ENCODE assay signal across 12 cellular contexts in the genomic region with DNA sequence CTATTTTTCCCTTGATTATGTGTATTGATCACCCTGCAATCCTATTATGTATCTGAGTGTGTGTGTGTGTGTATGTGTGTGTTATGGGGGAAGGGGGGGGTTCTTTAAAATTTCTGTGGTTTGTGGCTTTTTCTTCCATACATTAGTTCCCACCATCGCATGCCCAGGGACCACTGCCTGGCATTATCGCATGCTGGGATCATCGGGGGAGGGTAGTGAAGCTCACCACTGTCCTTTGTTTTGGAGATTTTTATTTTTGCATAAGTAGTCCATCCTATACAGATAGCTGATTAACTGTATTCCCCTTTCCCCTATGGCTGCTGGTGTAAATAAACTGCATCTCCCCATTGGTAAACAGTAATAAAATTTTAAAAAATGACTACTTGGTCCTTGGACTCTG. TPM values are rescaled to one million over a fixed set of nuclear protein-coding genes. Genes with fewer than 3 reads are reported as not detected.
DNase-seq lines count a peak whose midpoint lies in the region; FAIRE-seq and TF ChIP-seq lines count a peak whose summit lies in the region.
"Had no signal": no experiment of that assay in that cellular context is flagged by ENCODE, and none has a peak within 500 bp of the region (broad histone marks: within the 10 kb centered on the region; RNA-seq: fewer than 3 reads in every experiment).

No MANE protein-coding gene starts in this region.

- peaks cover 5% of the 10 kb centered on the region for H3K27me3 Mint-ChIP-seq in neural progenitor cell (ENCODE audit: insufficient read depth, low read depth)

- peak overlapping the region; percentile 73; the same call in 1 of the 2 replicates for H3K4me2 ChIP-seq in DOHH2 (ENCODE audit: low read length)
- H3K4me2 ChIP-seq in OCI-LY1 (ENCODE audit: low read length) = peak overlapping the region; percentile 91; the same call in 1 of the 2 replicates
- H3K4me2 ChIP-seq in H1 (ENCODE audit: insufficient read depth in 1 of 2, low read depth in 2 of 2, low read length in 2 of 2) = peak overlapping the region; percentile 87 to 98
- peak overlapping the region; percentile 88 for H3K4me2 ChIP-seq in neural progenitor cell

- H4K5ac ChIP-seq in H1 (ENCODE audit: insufficient read length, low read depth, low read length) = no peak overlapping the region

- peaks cover 13% of the 10 kb centered on the region for H3F3A ChIP-seq in DOHH2 (ENCODE audit: control insufficient read depth, insufficient read depth)
- 0 out of 2 replicates have a peak, but pooled peaks cover 4% of the 10 kb centered on the region for H3F3A ChIP-seq in OCI-LY1 (ENCODE audit: insufficient read depth, low read length)
- H3F3A ChIP-seq in neural progenitor cell (ENCODE audit: low read depth) = peaks cover 11% of the 10 kb centered on the region

- H2BK12ac ChIP-seq in H1 (ENCODE audit: low read depth, low read length) = no peak overlapping the region

- DNase-seq in H1 (ENCODE audit: low read depth in 1 of 2, low spot score in 2 of 2) = no peak
- DNase-seq in neural progenitor cell (ENCODE audit: low spot score) = no peak
- DNase-seq in activated CD8-positive, alpha-beta memory T cell treated with anti-CD3 and anti-CD28 coated beads, Interleukin-2, amount 50 U/mL, for 48 hours = no peak
- no peak for DNase-seq in activated effector memory CD4-positive, alpha-beta T cell treated with anti-CD3 and anti-CD28 coated beads, Interleukin-2, amount 50 U/mL, for 16 hours
- no peak for DNase-seq in DMS 273 (lab: John Stamatoyannopoulos, UW; ENCODE audit: unreplicated experiment)
- no peak for DNase-seq in GM12892 (ENCODE audit: insufficient read length)
- DNase-seq: DMS79 treated with DMSO at 0.1 percent for 48 hours, lower lobe of right lung, NCI-H524 had no signal

- peaks cover 33% of the 10 kb centered on the region for H4K20me1 ChIP-seq in DOHH2 (ENCODE audit: control insufficient read depth, insufficient read depth, low read depth, low read length)
- H4K20me1 ChIP-seq in OCI-LY1 (ENCODE audit: insufficient read depth, low read length) = no peaks in the 10 kb centered on the region
- H4K20me1 ChIP-seq in H1 (replicated peaks in 1 of 2; ENCODE audit: control insufficient read depth in 1 of 2, insufficient read depth in 2 of 2, low read length in 2 of 2) = peaks cover 3 to 12% of the 10 kb centered on the region in 2 experiments
- peaks cover 45% of the 10 kb centered on the region for H4K20me1 ChIP-seq in neural progenitor cell (ENCODE audit: low read depth)

- TF ChIP-seq CTCF in DOHH2 (IDR thresholded peaks at IDR 0.05; ENCODE audit: low read depth, low read length, poor library complexity, severe bottlenecking) (no peak), OCI-LY1 (IDR thresholded peaks at IDR 0.05; ENCODE audit: low read length) (no peak), H1 (IDR thresholded peaks at IDR 0.05; ENCODE audit: control extremely low read depth in 1 of 3, insufficient read depth in 1 of 3, low read depth in 1 of 3, low read length in 3 of 3) (no peak), neural progenitor cell (IDR thresholded peaks at IDR 0.05) (no peak)

- H3K79me1 ChIP-seq in H1 (ENCODE audit: low read depth, low read length) = peaks cover 7% of the 10 kb centered on the region

- H3K4me3 ChIP-seq in DOHH2 (ENCODE audit: low read length) = peak overlapping the region; percentile 99; the same call in 1 of the 2 replicates
- no peak overlapping the region for H3K4me3 ChIP-seq in OCI-LY1 (ENCODE audit: low read depth, low read length, poor library complexity, severe bottlenecking)
- H3K4me3 ChIP-seq in H1 (ENCODE audit: extremely low read depth in 1 of 4, insufficient read depth in 2 of 4, low read depth in 3 of 4, low read length in 4 of 4) = peak overlapping the region in 3 of 4 experiments; percentile 4 to 81 (median 11); a peak in 4 of 8 replicates
- peak overlapping the region; percentile 79 for H3K4me3 ChIP-seq in neural progenitor cell

- H3K23me2 ChIP-seq in H1 (ENCODE audit: low read depth, low read length) = peaks cover 5% of the 10 kb centered on the region

- H3K9me3 ChIP-seq in DOHH2 (ENCODE audit: control insufficient read depth, insufficient read depth, low read length) (0 out of 2 replicates have a peak, but pooled peaks cover 4% of the 10 kb centered on the region), OCI-LY1 (ENCODE audit: low read length) (no peaks in the 10 kb centered on the region), H1 (ENCODE audit: insufficient read depth in 2 of 2, low read depth in 1 of 2, low read length in 1 of 2) (no peaks in the 10 kb centered on the region), neural progenitor cell (ENCODE audit: low read depth) (no peaks in the 10 kb centered on the region)
- H3K9me3 ChIP-seq: lower lobe of right lung had no signal

- H3K4ac ChIP-seq in H1 (replicated peaks; ENCODE audit: insufficient read length, low read depth, low read length) = no peak overlapping the region

- H3K9ac ChIP-seq in OCI-LY1 (ENCODE audit: low read length) (no peak overlapping the region), H1 (replicated peaks in 1 of 4; ENCODE audit: extremely low read depth in 1 of 4, low read depth in 3 of 4, low read length in 3 of 4) (no peak overlapping the region), neural progenitor cell (no peak overlapping the region)

- H3K56ac ChIP-seq in H1 (replicated peaks; ENCODE audit: insufficient read length, low read depth, low read length) = no peak overlapping the region

- H3K79me2 ChIP-seq in DOHH2 (ENCODE audit: control insufficient read depth, low read length) (peaks cover 56% of the 10 kb centered on the region), OCI-LY1 (ENCODE audit: insufficient read depth, low read length) (peaks cover 43% of the 10 kb centered on the region), H1 (ENCODE audit: control insufficient read depth in 1 of 2, insufficient read depth in 2 of 2, low read length in 2 of 2) (peaks cover 21 to 60% of the 10 kb centered on the region in 2 experiments), neural progenitor cell (ENCODE audit: low read depth) (peaks cover 68% of the 10 kb centered on the region)

- no peaks in the 10 kb centered on the region; the same call in 1 of the 2 replicates for H3K27me3 ChIP-seq in DOHH2 (ENCODE audit: control insufficient read depth, low read length)
- no peaks in the 10 kb centered on the region for H3K27me3 ChIP-seq in OCI-LY1 (ENCODE audit: insufficient read depth, low read length)
- H3K27me3 ChIP-seq in H1 (replicated peaks in 1 of 4; ENCODE audit: control insufficient read depth in 3 of 4, extremely low read depth in 1 of 4, insufficient read depth in 3 of 4, low read length in 3 of 4) = no peaks in the 10 kb centered on the region
- H3K27me3 ChIP-seq in neural progenitor cell = no peaks in the 10 kb centered on the region
- H3K27me3 ChIP-seq: cardiac muscle cell had no signal

- H4K91ac ChIP-seq in H1 (replicated peaks; ENCODE audit: insufficient read length, low read length) = no peak overlapping the region

- H3K4me3 Mint-ChIP-seq in neural progenitor cell = no peak overlapping the region

- no peak overlapping the region for H2BK15ac ChIP-seq in H1 (ENCODE audit: low read length)

- no peaks in the 10 kb centered on the region for H3K9me2 ChIP-seq in DOHH2 (replicated peaks; ENCODE audit: control insufficient read depth, low read length)
- no peaks in the 10 kb centered on the region for H3K9me2 ChIP-seq in OCI-LY1 (ENCODE audit: low read depth, low read length)

- POLR2A ChIA-PET in H1 (lab: Charles Lee; ENCODE audit: partially characterized antibody) = no interaction called here

- WGBS in H1 (ENCODE audit: extremely low coverage in 1 of 2, insufficient coverage in 1 of 2, insufficient read length in 1 of 2, insufficient replicate concordance in 2 of 2, low coverage in 1 of 2, low lambda C conversion rate in 2 of 2, missing lambda C conversion rate in 1 of 2), 2 experiments = 22% methylated on average over 3 of the region's 3 CpGs; no CpG with 5 or more reads in 1 of the 2 experiments

- TF ChIP-seq RAD21 in H1 (IDR thresholded peaks at IDR 0.05 in 1 of 2, conservative IDR thresholded peaks at IDR 0.05 in 1 of 2; ENCODE audit: low read depth in 2 of 2, low read length in 2 of 2) = no peak

- H3K18ac ChIP-seq in H1 (ENCODE audit: extremely low read depth, low read length) = no peak overlapping the region

- no peak overlapping the region for H3K23ac ChIP-seq in H1 (ENCODE audit: insufficient read length)

- H2AFZ ChIP-seq in OCI-LY1 (ENCODE audit: low read length) = no peak overlapping the region
- no peak overlapping the region for H2AFZ ChIP-seq in H1 (ENCODE audit: low read length)
- H2AFZ ChIP-seq in neural progenitor cell (replicated peaks) = no peak overlapping the region

- H3K14ac ChIP-seq in H1 (ENCODE audit: insufficient read length) = no peak overlapping the region

- peak in 1 of 2 experiments; percentile 38; a peak in 1 of 3 replicates for TF ChIP-seq EP300 in H1 (IDR thresholded peaks at IDR 0.05; ENCODE audit: borderline replicate concordance in 1 of 2, low read depth in 2 of 2, low read length in 2 of 2)

- no peak overlapping the region for H3K27ac Mint-ChIP-seq in neural progenitor cell

- no peak overlapping the region for H2AK5ac ChIP-seq in H1 (ENCODE audit: low read depth, low read length)

- peaks cover 15% of the 10 kb centered on the region for H3K9me3 Mint-ChIP-seq in neural progenitor cell

- no peak overlapping the region for H4K8ac ChIP-seq in H1 (ENCODE audit: extremely low read depth, insufficient read depth, low read length)

- H3K4me1 ChIP-seq in DOHH2 (ENCODE audit: control insufficient read depth, low read length) (peaks cover 33% of the 10 kb centered on the region), OCI-LY1 (ENCODE audit: insufficient read depth, low read length, severe bottlenecking) (peaks cover 37% of the 10 kb centered on the region), H1 (replicated peaks in 1 of 4; ENCODE audit: control insufficient read depth in 3 of 4, insufficient read depth in 4 of 4, low read length in 3 of 4) (peaks cover 6 to 18% (median 14%) of the 10 kb centered on the region in 4 experiments; a peak in 6 of 7 replicates), neural progenitor cell (peaks cover 23% of the 10 kb centered on the region)

- no peak for FAIRE-seq in H1 (lab: Jason Lieb, UNC)
- FAIRE-seq in GM12892 (lab: Jason Lieb, UNC) = no peak

- no peak overlapping the region for H2BK20ac ChIP-seq in H1 (ENCODE audit: low read length)

- peaks cover 54% of the 10 kb centered on the region for H3K36me3 Mint-ChIP-seq in neural progenitor cell

- CTCF ChIA-PET in H1 (lab: Charles Lee; ENCODE audit: partially characterized antibody) = interaction anchor here (1.3 to 1.6 kb wide), 2 partner anchors 11 to 125 kb away, joined by 3 to 4 read pairs; no protein-coding TSS in a partner anchor

- no peak overlapping the region for H2BK5ac ChIP-seq in H1 (ENCODE audit: low read depth, low read length)

- H3K4me1 Mint-ChIP-seq in neural progenitor cell = peaks cover 39% of the 10 kb centered on the region

- no peak overlapping the region for H2BK120ac ChIP-seq in H1 (replicated peaks; ENCODE audit: low read depth, low read length)

- H3K36me3 ChIP-seq in DOHH2 (ENCODE audit: control insufficient read depth, low read length) (peaks cover 56% of the 10 kb centered on the region), OCI-LY1 (ENCODE audit: insufficient read depth, low read length) (peaks cover 51% of the 10 kb centered on the region), H1 (ENCODE audit: control insufficient read depth in 2 of 4, insufficient read depth in 4 of 4, low read length in 3 of 4) (peaks cover 0 to 8% (median 0%) of the 10 kb centered on the region in 4 experiments; a peak in 1 of 8 replicates), neural progenitor cell (peaks cover 5% of the 10 kb centered on the region)
- H3K36me3 ChIP-seq: cardiac muscle cell had no signal

- H3K27ac ChIP-seq in DOHH2 (ENCODE audit: low read depth, low read length) = no peak overlapping the region
- H3K27ac ChIP-seq in OCI-LY1 (ENCODE audit: low read depth, low read length, poor library complexity, severe bottlenecking) = no peak overlapping the region
- H3K27ac ChIP-seq in H1 (ENCODE audit: low read depth, low read length) = no peak overlapping the region
- no peak overlapping the region for H3K27ac ChIP-seq in neural progenitor cell
- H3K27ac ChIP-seq: cardiac muscle cell, lower lobe of right lung had no signal

- TF ChIP-seq POLR2A in H1 (IDR thresholded peaks at IDR 0.05; ENCODE audit: control extremely low read depth in 1 of 2, low read depth in 2 of 2, low read length in 2 of 2) (no peak), GM12892 (IDR thresholded peaks at IDR 0.05; ENCODE audit: low read depth, low read length) (no peak)

RNA-seq across cellular contexts. Expression of a gene that starts 3.4 kb away (rescaled TPM):
- total RNA-seq in H1 (2021; fragmentation: NEBNext Ultra II Directional; extraction: Animal tissue kit (Norgen Biotek cat#: 25700)) = 39.5 and 39.9 TPM in 2 replicates
- polyA plus RNA-seq in H1 (2011; rRNA removed) = 21.2 and 23.7 TPM in 2 replicates
- polyA plus RNA-seq in H1 (2011; cell fraction: cytosol; rRNA removed) = 26.9 TPM
- 14.2 TPM for polyA plus RNA-seq in H1 (2011; cell fraction: nucleus; rRNA removed)
- polyA plus RNA-seq in H1 (2012, experiment 1 of 2) = 27.2 to 32.9 TPM (median 28.7 TPM) in 4 replicates
- polyA plus RNA-seq in H1 (2012, experiment 2 of 2) = 22.9 TPM
- 19.4 TPM for polyA plus RNA-seq in H1 (2013, experiment 1 of 2)
- polyA plus RNA-seq in H1 (2013, experiment 2 of 2) = 19.1 TPM
- polyA minus RNA-seq in H1 (2011; rRNA and poly(A)+ RNA removed) = 37.7 and 42.9 TPM in 2 replicates
- 23.6 TPM for polyA minus RNA-seq in H1 (2011; cell fraction: cytosol; rRNA and poly(A)+ RNA removed)
- 24.2 TPM for polyA minus RNA-seq in H1 (2011; cell fraction: nucleus; rRNA and poly(A)+ RNA removed)
- total RNA-seq in neural progenitor cell (ENCODE audit: low replicate concordance) = 47.0 and 50.9 TPM in 2 replicates
- polyA plus RNA-seq in GM12892 (2012; ENCODE audit: missing spikeins) = 14.2 TPM
